Comparison of ENCODE assay signal across 28 cellular contexts in the genomic region with DNA sequence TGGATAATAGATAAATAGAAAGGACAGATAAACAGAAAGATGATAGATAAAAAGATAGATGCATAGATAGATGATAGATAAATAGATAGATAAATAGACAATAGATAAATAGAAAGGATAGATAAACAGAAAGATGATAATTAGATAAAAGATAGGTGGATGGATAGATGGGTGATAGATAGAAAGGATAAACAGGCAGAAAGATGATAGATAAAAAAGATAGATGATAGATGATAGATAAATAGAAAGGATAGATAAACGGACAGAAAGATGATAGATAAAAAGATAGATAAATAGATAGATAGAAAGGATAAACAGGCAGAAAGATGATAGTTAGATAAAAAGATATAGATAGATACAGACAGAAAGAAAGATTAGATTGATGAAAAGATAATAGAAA.
"Had no signal": no experiment of that assay in that cellular context is flagged by ENCODE, and none has a peak within 500 bp of the region (broad histone marks: within the 10 kb centered on the region; RNA-seq: fewer than 3 reads in every experiment).

No MANE protein-coding gene starts in this region.

- H3K27ac ChIP-seq: stomach, suprapubic skin, testis, thoracic aorta, thyroid gland, tibial artery, tibial nerve, transverse colon, upper lobe of left lung, upper lobe of right lung, uterus, vagina had no signal

- H3K4me3 Mint-ChIP-seq: stimulated activated effector memory CD8-positive, alpha-beta T cell treated with anti-CD3 and anti-CD28 coated beads, Interleukin-12 subunit alpha, Interleukin-12 subunit beta, amount 100 ng/mL, for 72 hours; stimulated activated memory B cell treated with anti-CD40 and anti-IgM and Interleukin-4, amounts not matched to agents 10 μg/mL and 1 μg/mL and 100 μg/mL, for 72 hours; stimulated activated naive B cell treated with anti-CD40 and anti-IgM and Interleukin-4, amounts not matched to agents 10 μg/mL and 1 μg/mL and 100 μg/mL, for 72 hours; stimulated activated naive CD8-positive, alpha-beta T cell treated with anti-CD3 and anti-CD28 coated beads, Interleukin-15, amount 100 ng/mL, for 72 hours; stimulated activated naive CD8-positive, alpha-beta T cell treated with anti-CD3 and anti-CD28 coated beads, Interleukin-15, Interleukin-2, amounts not matched to agents 100 ng/mL and 50 ng/mL, for 24 hours; type B pancreatic cell had no signal

- H3K4me1 ChIP-seq: stomach, suprapubic skin, testis, thyroid gland, tibial artery, tibial nerve, transverse colon, upper lobe of left lung, upper lobe of right lung, uterus, vagina had no signal

- DNase-seq: stimulated activated CD4-positive, alpha-beta T cell treated with anti-CD3 and anti-CD28 coated beads, Interleukin-2, amount 100 ng/mL, for 48 hours; stimulated activated CD4-positive, alpha-beta T cell treated with anti-CD3 and anti-CD28 coated beads, Interleukin-4, amount 100 ng/mL, for 1 hour; stimulated activated CD4-positive, alpha-beta T cell treated with anti-CD3 and anti-CD28 coated beads, Interleukin-4, amount 100 ng/mL, for 24 hours; stimulated activated CD4-positive, alpha-beta T cell treated with anti-CD3 and anti-CD28 coated beads, Interleukin-4, amount 100 ng/mL, for 4 hours; stimulated activated CD8-positive, alpha-beta memory T cell treated with anti-CD3 and anti-CD28 coated beads, Interleukin-4, amount 100 ng/mL, for 48 hours; stimulated activated naive B cell treated with anti-CD40 and anti-IgM and Interleukin-4, amounts not matched to agents 10 μg/mL and 1 μg/mL and 100 μg/mL, for 72 hours; stimulated activated naive CD4-positive, alpha-beta T cell; stimulated activated naive CD4-positive, alpha-beta T cell treated with Interleukin-2 at 50 U/mL for 16 hours; stimulated activated naive CD8-positive, alpha-beta T cell treated with anti-CD3 and anti-CD28 coated beads, Interleukin-15, amount 100 ng/mL, for 72 hours; stimulated activated naive CD8-positive, alpha-beta T cell treated with anti-CD3 and anti-CD28 coated beads, Interleukin-15, Interleukin-2, amounts not matched to agents 100 U/mL and 50 U/mL, for 24 hours; stomach; substantia nigra; testis; thyroid gland; transverse colon; trophoblast cell; upper lobe of left lung; upper lobe of right lung; uterus had no signal

- H3K9me3 Mint-ChIP-seq: stimulated activated effector memory CD8-positive, alpha-beta T cell treated with anti-CD3 and anti-CD28 coated beads, Interleukin-12 subunit alpha, Interleukin-12 subunit beta, amount 100 ng/mL, for 72 hours; stimulated activated naive CD8-positive, alpha-beta T cell treated with anti-CD3 and anti-CD28 coated beads, Interleukin-15, amount 100 ng/mL, for 72 hours; stimulated activated naive CD8-positive, alpha-beta T cell treated with anti-CD3 and anti-CD28 coated beads, Interleukin-15, Interleukin-2, amounts not matched to agents 100 ng/mL and 50 ng/mL, for 24 hours; type B pancreatic cell had no signal

- H3K36me3 Mint-ChIP-seq: stimulated activated effector memory CD8-positive, alpha-beta T cell treated with anti-CD3 and anti-CD28 coated beads, Interleukin-12 subunit alpha, Interleukin-12 subunit beta, amount 100 ng/mL, for 72 hours; stimulated activated memory B cell treated with anti-CD40 and anti-IgM and Interleukin-4, amounts not matched to agents 10 μg/mL and 1 μg/mL and 100 μg/mL, for 72 hours; stimulated activated naive B cell treated with anti-CD40 and anti-IgM and Interleukin-4, amounts not matched to agents 10 μg/mL and 1 μg/mL and 100 μg/mL, for 72 hours; type B pancreatic cell had no signal

- H3K4me3 ChIP-seq: stomach, suprapubic skin, testis, thoracic aorta, thyroid gland, tibial artery, tibial nerve, transverse colon, upper lobe of left lung, upper lobe of right lung, uterus, vagina had no signal

- H3K36me3 ChIP-seq: stomach, suprapubic skin, thoracic aorta, thyroid gland, tibial artery, tibial nerve, transverse colon, upper lobe of left lung, upper lobe of right lung, uterus, vagina had no signal

- H3K4me1 Mint-ChIP-seq: stimulated activated memory B cell treated with anti-CD40 and anti-IgM and Interleukin-4, amounts not matched to agents 10 μg/mL and 1 μg/mL and 100 μg/mL, for 72 hours; stimulated activated naive B cell treated with anti-CD40 and anti-IgM and Interleukin-4, amounts not matched to agents 10 μg/mL and 1 μg/mL and 100 μg/mL, for 72 hours; stimulated activated naive CD8-positive, alpha-beta T cell treated with anti-CD3 and anti-CD28 coated beads, Interleukin-15, amount 100 ng/mL, for 72 hours had no signal

- H3K27me3 ChIP-seq: testis, thyroid gland, upper lobe of left lung, uterus, vagina had no signal

- ATAC-seq: stimulated activated effector memory CD8-positive, alpha-beta T cell treated with anti-CD3 and anti-CD28 coated beads, Interleukin-12 subunit alpha, Interleukin-12 subunit beta, amount 100 ng/mL, for 72 hours; stimulated activated memory B cell treated with anti-CD40 and anti-IgM and Interleukin-4, amounts not matched to agents 10 μg/mL and 1 μg/mL and 100 μg/mL, for 72 hours; stimulated activated naive B cell treated with anti-CD40 and anti-IgM and Interleukin-4, amounts not matched to agents 10 μg/mL and 1 μg/mL and 100 μg/mL, for 72 hours; stimulated activated naive CD8-positive, alpha-beta T cell treated with anti-CD3 and anti-CD28 coated beads, Interleukin-15, amount 100 ng/mL, for 72 hours; stimulated activated naive CD8-positive, alpha-beta T cell treated with anti-CD3 and anti-CD28 coated beads, Interleukin-15, Interleukin-2, amounts not matched to agents 100 U/mL and 50 U/mL, for 24 hours; upper lobe of right lung had no signal

- H3K9me3 ChIP-seq: stomach, suprapubic skin, testis, thoracic aorta, thyroid gland, tibial artery, tibial nerve, transverse colon, upper lobe of left lung, upper lobe of right lung, uterus, vagina had no signal

- H3K27ac Mint-ChIP-seq: stimulated activated effector memory CD8-positive, alpha-beta T cell treated with anti-CD3 and anti-CD28 coated beads, Interleukin-12 subunit alpha, Interleukin-12 subunit beta, amount 100 ng/mL, for 72 hours; stimulated activated memory B cell treated with anti-CD40 and anti-IgM and Interleukin-4, amounts not matched to agents 10 μg/mL and 1 μg/mL and 100 μg/mL, for 72 hours; stimulated activated naive B cell treated with anti-CD40 and anti-IgM and Interleukin-4, amounts not matched to agents 10 μg/mL and 1 μg/mL and 100 μg/mL, for 72 hours; stimulated activated naive CD8-positive, alpha-beta T cell treated with anti-CD3 and anti-CD28 coated beads, Interleukin-15, amount 100 ng/mL, for 72 hours; stimulated activated naive CD8-positive, alpha-beta T cell treated with anti-CD3 and anti-CD28 coated beads, Interleukin-15, Interleukin-2, amounts not matched to agents 100 ng/mL and 50 ng/mL, for 24 hours; type B pancreatic cell had no signal
